Comparison of ENCODE assay signal across 20 cellular contexts in the genomic region with DNA sequence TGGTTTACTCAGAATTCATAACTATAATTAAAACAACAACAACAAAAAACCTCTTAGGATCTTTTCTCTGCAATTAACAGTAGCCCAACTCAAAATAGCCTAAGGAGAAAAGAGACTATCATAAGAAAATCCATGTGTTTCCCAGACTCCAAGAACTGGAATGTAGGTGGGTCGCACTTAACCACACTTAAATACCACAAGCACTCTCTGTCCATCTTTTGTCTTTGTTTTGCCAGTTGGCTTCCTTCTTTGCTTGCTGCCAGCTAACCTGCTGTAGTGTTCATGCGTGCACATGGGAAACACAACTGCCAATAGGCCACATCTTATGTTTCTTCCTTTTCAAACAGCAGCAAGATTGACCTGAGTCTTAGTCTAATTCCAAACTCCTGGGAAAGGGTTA. TPM values are rescaled to one million over a fixed set of nuclear protein-coding genes. Genes with fewer than 3 reads are reported as not detected.
DNase-seq lines count a peak whose midpoint lies in the region; ATAC-seq and TF ChIP-seq lines count a peak whose summit lies in the region.
"Had no signal": no experiment of that assay in that cellular context is flagged by ENCODE, and none has a peak within 500 bp of the region (broad histone marks: within the 10 kb centered on the region; RNA-seq: fewer than 3 reads in every experiment).

No MANE protein-coding gene starts in this region.

- no peaks in the 10 kb centered on the region for H3K79me1 ChIP-seq in IMR-90 (ENCODE audit: low read depth in 1 of 2, low read length in 2 of 2)

- no peaks in the 10 kb centered on the region for H3K36me3 Mint-ChIP-seq in CD8-positive, alpha-beta memory T cell
- peaks cover 7% of the 10 kb centered on the region for H3K36me3 Mint-ChIP-seq in activated CD8-positive, alpha-beta T cell treated with anti-CD3 and anti-CD28 coated beads, Interleukin-2, amount 10 ng/mL, durations not matched to agents 7 days and 5 days (ENCODE audit: low read depth)

- H2BK20ac ChIP-seq in IMR-90 (ENCODE audit: low read depth, low read length): no peak overlapping the region

- DNase-seq in CD8-positive, alpha-beta memory T cell: no peak
- DNase-seq in IMR-90 (no peak), kidney tubule cell (ENCODE audit: low spot score) (peak; percentile 10), WERI-Rb-1 (no peak), NCI-H187 (lab: John Stamatoyannopoulos, UW) (no peak), cerebellar cortex (ENCODE audit: low spot score) (no peak)
- DNase-seq in activated CD8-positive, alpha-beta T cell treated with anti-CD3 and anti-CD28 coated beads, Interleukin-2, amount 10 ng/mL, durations not matched to agents 7 days and 5 days: no peak
- DNase-seq: activated CD4-positive, alpha-beta T cell treated with anti-CD3 and anti-CD28 coated beads, Interleukin-2, amount 50 U/mL, for 4 hours; cortex of kidney; esophagus squamous epithelium; GF-D8; left ventricle myocardium inferior; NCI-H1092 treated with DMSO at 0.1 percent for 48 hours; NCI-H526 treated with DMSO at 0.1 percent for 48 hours; RPMI8226; stimulated activated naive CD4-positive, alpha-beta T cell treated with Interleukin-2 at 50 U/mL for 16 hours had no signal

- CTCF ChIA-PET in CD8-positive, alpha-beta memory T cell (lab: Charles Lee): interaction anchor here (1.3 to 8.6 kb wide), 3 partner anchors 12 to 25 kb away, joined by 3 to 58 read pairs (median 5); a partner anchor contains a TSS
- CTCF ChIA-PET in IMR-90 (lab: Yijun Ruan, JAX): no interaction called here
- CTCF ChIA-PET in activated CD8-positive, alpha-beta T cell treated with anti-CD3 and anti-CD28 coated beads, Interleukin-2, amount 10 ng/mL, durations not matched to agents 7 days and 5 days (lab: Charles Lee): interaction anchor here (1.7 to 7.6 kb wide), 8 partner anchors 8 to 460 kb away, joined by 5 to 73 read pairs (median 8); a partner anchor contains a TSS

- no peaks in the 10 kb centered on the region for H3K9me3 ChIP-seq in CD8-positive, alpha-beta memory T cell (ENCODE audit: low read length)
- H3K9me3 ChIP-seq in IMR-90 (ENCODE audit: control insufficient read depth, insufficient read depth, low read length) (no peaks in the 10 kb centered on the region), WERI-Rb-1 (ENCODE audit: severe bottlenecking) (no peaks in the 10 kb centered on the region)
- H3K9me3 ChIP-seq: esophagus squamous epithelium, left ventricle myocardium inferior had no signal

- H3K27me3 Mint-ChIP-seq in CD8-positive, alpha-beta memory T cell: no peaks in the 10 kb centered on the region
- no peaks in the 10 kb centered on the region for H3K27me3 Mint-ChIP-seq in activated CD8-positive, alpha-beta T cell treated with anti-CD3 and anti-CD28 coated beads, Interleukin-2, amount 10 ng/mL, durations not matched to agents 7 days and 5 days (ENCODE audit: low read depth)

- H3K4me3 Mint-ChIP-seq in CD8-positive, alpha-beta memory T cell: peak overlapping the region; percentile 62 to 91 (median 86)
- H3K4me3 Mint-ChIP-seq in activated CD8-positive, alpha-beta T cell treated with anti-CD3 and anti-CD28 coated beads, Interleukin-2, amount 10 ng/mL, durations not matched to agents 7 days and 5 days: peak overlapping the region; percentile 81
- H3K4me3 Mint-ChIP-seq: neural crest cell had no signal

- no CpG with 5 or more reads among the region's 2 CpGs for WGBS in IMR-90 (ENCODE audit: extremely low coverage in 2 of 2, insufficient read length in 1 of 2), 2 experiments

- no peak overlapping the region for H3K4me3 ChIP-seq in CD8-positive, alpha-beta memory T cell (ENCODE audit: low read length)
- no peak overlapping the region for H3K4me3 ChIP-seq in IMR-90 (ENCODE audit: insufficient read depth, low read depth, low read length)
- no peak overlapping the region for H3K4me3 ChIP-seq in WERI-Rb-1 (ENCODE audit: low read depth, low read length)
- H3K4me3 ChIP-seq: esophagus squamous epithelium, left ventricle myocardium inferior had no signal

- no peak overlapping the region for H4K91ac ChIP-seq in IMR-90 (ENCODE audit: insufficient read depth, low read depth, low read length)

- no peaks in the 10 kb centered on the region for H4K20me1 ChIP-seq in IMR-90 (ENCODE audit: insufficient read depth, low read length)

- H3K14ac ChIP-seq in IMR-90 (replicated peaks; ENCODE audit: low read depth, low read length): no peak overlapping the region

- no peak overlapping the region for H3K4me2 ChIP-seq in IMR-90 (ENCODE audit: low read depth, low read length)

- no peak overlapping the region for H2AK9ac ChIP-seq in IMR-90 (replicated peaks; ENCODE audit: low read depth, low read length, poor library complexity)

- no peaks in the 10 kb centered on the region for H3K9me3 Mint-ChIP-seq in CD8-positive, alpha-beta memory T cell
- H3K9me3 Mint-ChIP-seq in activated CD8-positive, alpha-beta T cell treated with anti-CD3 and anti-CD28 coated beads, Interleukin-2, amount 10 ng/mL, durations not matched to agents 7 days and 5 days (ENCODE audit: insufficient read depth): no peaks in the 10 kb centered on the region
- H3K9me3 Mint-ChIP-seq: neural crest cell had no signal

- H3K27me3 ChIP-seq in CD8-positive, alpha-beta memory T cell (ENCODE audit: insufficient read depth, low read length, poor library complexity, severe bottlenecking): no peaks in the 10 kb centered on the region
- H3K27me3 ChIP-seq in IMR-90 (ENCODE audit: control insufficient read depth, insufficient read depth, low read length) (no peaks in the 10 kb centered on the region), WERI-Rb-1 (ENCODE audit: insufficient read depth, low read depth, severe bottlenecking) (no peaks in the 10 kb centered on the region)
- H3K27me3 ChIP-seq: esophagus squamous epithelium had no signal

- ATAC-seq in IMR-90 (ENCODE audit: low read depth) (no peak), GM21423 (IDR thresholded peaks at IDR 0.05; ENCODE audit: unreplicated experiment) (no peak)
- ATAC-seq in activated CD8-positive, alpha-beta T cell treated with anti-CD3 and anti-CD28 coated beads, Interleukin-2, amount 10 ng/mL, durations not matched to agents 7 days and 5 days: no peak
- ATAC-seq: sciatic nerve had no signal

- intact Hi-C loops in IMR-90 (cut with micrococcal nuclease): no loop called here

- H3K23ac ChIP-seq in IMR-90 (ENCODE audit: low read depth, low read length): no peak overlapping the region

- no peak overlapping the region for H2BK120ac ChIP-seq in IMR-90 (ENCODE audit: low read depth, low read length)

- no peak overlapping the region for H3K4ac ChIP-seq in IMR-90 (ENCODE audit: low read depth, low read length)

- H3K18ac ChIP-seq in IMR-90 (ENCODE audit: low read depth, low read length): no peak overlapping the region

- H2AFZ ChIP-seq in IMR-90 (replicated peaks; ENCODE audit: low read length, poor library complexity): peak overlapping the region; percentile 37

- peaks cover 57% of the 10 kb centered on the region for H3K4me1 ChIP-seq in CD8-positive, alpha-beta memory T cell (ENCODE audit: insufficient read depth, low read length)
- peaks cover 1% of the 10 kb centered on the region for H3K4me1 ChIP-seq in IMR-90 (ENCODE audit: control insufficient read depth, insufficient read depth, low read length)

- BruUV-seq in IMR-90 (replicated peaks; lab: Mats Ljungman, UMichigan): no TSS peak

- POLR2A ChIA-PET in CD8-positive, alpha-beta memory T cell (lab: Charles Lee): interaction anchor here (4.7 kb wide), 1 partner anchor 23 kb away, joined by 33 read pairs; a partner anchor contains a TSS
- POLR2A ChIA-PET in IMR-90 (lab: Charles Lee; ENCODE audit: unreplicated experiment): no interaction called here
- POLR2A ChIA-PET in activated CD8-positive, alpha-beta T cell treated with anti-CD3 and anti-CD28 coated beads, Interleukin-2, amount 10 ng/mL, durations not matched to agents 7 days and 5 days (lab: Charles Lee): interaction anchor here (0.7 kb wide), 1 partner anchor 254 kb away, joined by 7 read pairs; no protein-coding TSS in a partner anchor

- TF ChIP-seq CTCF in IMR-90 (conservative IDR thresholded peaks at IDR 0.05; ENCODE audit: low read depth, low read length): no peak
- TF ChIP-seq CTCF in WERI-Rb-1 (IDR thresholded peaks at IDR 0.05; ENCODE audit: low read depth, low read length): no peak

- peak overlapping the region; percentile 60 to 100 (median 96) for H3K27ac Mint-ChIP-seq in CD8-positive, alpha-beta memory T cell
- H3K27ac Mint-ChIP-seq in activated CD8-positive, alpha-beta T cell treated with anti-CD3 and anti-CD28 coated beads, Interleukin-2, amount 10 ng/mL, durations not matched to agents 7 days and 5 days: peak overlapping the region; percentile 98

- H3K36me3 ChIP-seq in CD8-positive, alpha-beta memory T cell (ENCODE audit: insufficient read depth, low read length): no peaks in the 10 kb centered on the region
- H3K36me3 ChIP-seq in IMR-90 (ENCODE audit: control insufficient read depth, insufficient read depth, low read length) (no peaks in the 10 kb centered on the region), WERI-Rb-1 (no peaks in the 10 kb centered on the region)
- H3K36me3 ChIP-seq: esophagus squamous epithelium, left ventricle myocardium inferior had no signal

- no peak overlapping the region for H2BK5ac ChIP-seq in IMR-90 (ENCODE audit: low read depth, low read length, poor library complexity, severe bottlenecking)

- H3K9me1 ChIP-seq in IMR-90 (ENCODE audit: insufficient read depth, low read length): no peaks in the 10 kb centered on the region

- H3K56ac ChIP-seq in IMR-90 (ENCODE audit: extremely low read depth, insufficient read depth, low read length): no peak overlapping the region

- no peak for TF ChIP-seq RAD21 in IMR-90 (IDR thresholded peaks at IDR 0.05; ENCODE audit: low read length)

- no peak overlapping the region for H2AK5ac ChIP-seq in IMR-90 (ENCODE audit: low read depth, low read length)

- H4K8ac ChIP-seq in IMR-90 (ENCODE audit: low read depth in 2 of 2, low read length in 2 of 2): no peak overlapping the region

- in situ Hi-C loops in IMR-90 (cut with MboI; ENCODE audit: low sequenced_read_pairs): no loop called here

- H3K4me1 Mint-ChIP-seq in CD8-positive, alpha-beta memory T cell: peaks cover 56 to 65% (median 62%) of the 10 kb centered on the region in 3 donors
- H3K4me1 Mint-ChIP-seq in activated CD8-positive, alpha-beta T cell treated with anti-CD3 and anti-CD28 coated beads, Interleukin-2, amount 10 ng/mL, durations not matched to agents 7 days and 5 days (ENCODE audit: low read depth): peaks cover 66% of the 10 kb centered on the region

- no peak overlapping the region for H3K9ac ChIP-seq in IMR-90 (ENCODE audit: low read depth, low read length)

- peak overlapping the region; percentile 22 for H3K27ac ChIP-seq in CD8-positive, alpha-beta memory T cell (ENCODE audit: low read depth, low read length)
- H3K27ac ChIP-seq in IMR-90 (ENCODE audit: insufficient read depth, low read length) (no peak overlapping the region), WERI-Rb-1 (no peak overlapping the region)
- H3K27ac ChIP-seq: C4-2B, left ventricle myocardium inferior had no signal

- dilution Hi-C loops in IMR-90 (cut with HindIII; ENCODE audit: low sequenced_read_pairs, unreplicated experiment): no loop called here

- no peak for TF ChIP-seq POLR2A in IMR-90 (IDR thresholded peaks at IDR 0.05; ENCODE audit: low read depth, low read length)

- no peak overlapping the region for H4K5ac ChIP-seq in IMR-90 (ENCODE audit: low read depth, low read length)

- H2BK15ac ChIP-seq in IMR-90 (ENCODE audit: low read depth, low read length): no peak overlapping the region

RNA-seq across cellular contexts. Expression of a gene that starts 24.1 kb away (rescaled TPM):
- total RNA-seq in CD8-positive, alpha-beta memory T cell: 10 to 100 TPM; 14.8 to 18.3 TPM
- 9.5 TPM for polyA plus RNA-seq in CD8-positive, alpha-beta memory T cell
- 21.1 and 24.2 TPM in 2 replicates for total RNA-seq in IMR-90 (2012; rRNA removed)
- 32.0 and 40.8 TPM in 2 replicates for polyA plus RNA-seq in IMR-90 (2012; rRNA removed)
- polyA plus RNA-seq in IMR-90 (2012; cell fraction: cytosol; rRNA removed): 24.3 and 50.9 TPM in 2 replicates
- 13.1 and 33.6 TPM in 2 replicates for polyA plus RNA-seq in IMR-90 (2012; cell fraction: nucleus; rRNA removed; ENCODE audit: low replicate concordance)
- 10 to 100 TPM; 10.7 to 13.6 TPM for total RNA-seq in activated CD8-positive, alpha-beta T cell treated with anti-CD3 and anti-CD28 coated beads, Interleukin-2, amount 10 ng/mL, durations not matched to agents 7 days and 5 days
